In genomic region chr22:32389685-32390084, GRCh38 we compare ENCODE assay signal across 2 cellular contexts.
A peak's percentile ranks its signal among the peaks of the same experiment; 100 is the strongest.
TF ChIP-seq lines count a peak whose summit lies in the region.

No MANE protein-coding gene starts in this region.

TF ChIP-seq in K562, 482 proteins besides CTCF, POLR2A, EP300 and RAD21 (continued from another document):
- TF ChIP-seq CTCFL (IDR thresholded peaks at IDR 0.05; ENCODE audit: borderline replicate concordance, insufficient read depth, low read depth, low read length, poor library complexity, severe bottlenecking): peak; percentile 45

TF ChIP-seq in neural cell, 6 proteins besides CTCF, POLR2A, EP300 and RAD21 (continued from another document):
- TF ChIP-seq MXI1 (conservative IDR thresholded peaks at IDR 0.05; ENCODE audit: poor library complexity, severe bottlenecking): no peak
- no peak for TF ChIP-seq TAF1 (IDR thresholded peaks at IDR 0.05; ENCODE audit: low read depth)
